Comparison of ENCODE assay signal across 1 cellular context in the genomic region with DNA sequence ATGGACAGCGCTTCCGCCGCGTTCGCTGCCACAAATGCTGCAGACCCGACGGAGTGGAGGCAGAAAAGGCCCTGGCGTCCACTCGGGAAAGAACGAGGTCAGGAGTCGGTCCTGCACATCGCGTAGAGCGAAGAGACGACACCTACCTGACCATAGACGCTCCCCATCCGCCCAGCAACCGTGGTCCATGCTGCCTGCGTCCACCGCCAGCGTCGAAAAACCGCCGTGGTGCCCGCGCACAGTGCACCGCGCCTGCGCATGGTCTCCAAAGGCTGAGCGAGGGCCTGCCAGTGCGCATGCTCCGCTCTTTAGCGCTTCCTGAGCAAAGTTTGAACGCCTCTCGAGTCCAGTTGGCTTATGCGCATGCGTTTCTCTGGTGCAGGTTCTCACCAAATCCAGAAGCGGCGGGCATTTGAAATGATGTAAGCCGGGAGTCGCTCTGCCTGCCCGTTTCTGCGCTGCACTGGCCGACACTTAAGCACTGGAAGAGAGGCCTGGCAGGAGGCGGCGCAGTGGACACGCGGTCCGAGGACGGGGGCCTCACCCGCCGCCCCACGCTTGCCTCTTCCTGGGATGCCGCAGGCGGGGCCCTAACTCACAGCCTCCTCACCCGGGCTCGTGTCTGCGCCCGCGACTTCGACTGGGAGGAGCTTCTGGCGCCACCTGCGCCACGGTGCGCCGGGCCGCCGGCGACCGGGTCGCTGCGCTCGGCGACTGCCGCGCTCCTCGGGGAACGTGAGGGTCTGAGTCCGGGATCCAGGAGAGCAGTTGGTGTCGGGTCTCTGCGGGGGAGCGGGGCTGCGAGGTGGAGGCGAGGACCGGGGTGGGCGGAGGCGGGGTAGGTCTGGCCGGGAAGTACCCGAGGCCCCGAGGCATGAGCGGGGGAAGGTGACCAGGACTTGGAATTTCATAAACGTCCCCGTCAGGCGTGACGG.
A peak's percentile ranks its signal among the peaks of the same experiment; 100 is the strongest.
TF ChIP-seq lines count a peak whose summit lies in the region.

Gene FAM24B, minus strand, starts transcription at position 243 of the 935 bp plus-strand sequence. CDS start 29,066 bp downstream, outside the sequence.

TF ChIP-seq in HepG2, 621 proteins besides CTCF, POLR2A, EP300 and RAD21 (continued from another document and continues in another):
- TF ChIP-seq, protein P1, sequence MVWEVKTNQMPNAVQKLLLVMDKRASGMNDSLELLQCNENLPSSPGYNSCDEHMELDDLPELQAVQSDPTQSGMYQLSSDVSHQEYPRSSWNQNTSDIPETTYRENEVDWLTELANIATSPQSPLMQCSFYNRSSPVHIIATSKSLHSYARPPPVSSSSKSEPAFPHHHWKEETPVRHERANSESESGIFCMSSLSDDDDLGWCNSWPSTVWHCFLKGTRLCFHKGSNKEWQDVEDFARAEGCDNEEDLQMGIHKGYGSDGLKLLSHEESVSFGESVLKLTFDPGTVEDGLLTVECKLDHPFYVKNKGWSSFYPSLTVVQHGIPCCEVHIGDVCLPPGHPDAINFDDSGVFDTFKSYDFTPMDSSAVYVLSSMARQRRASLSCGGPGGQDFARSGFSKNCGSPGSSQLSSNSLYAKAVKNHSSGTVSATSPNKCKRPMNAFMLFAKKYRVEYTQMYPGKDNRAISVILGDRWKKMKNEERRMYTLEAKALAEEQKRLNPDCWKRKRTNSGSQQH (CRISPR knock-in tag; IDR thresholded peaks at IDR 0.05; ENCODE audit: low read depth) = no peak
- no peak for TF ChIP-seq KAT7 (CRISPR knock-in tag; IDR thresholded peaks at IDR 0.05; ENCODE audit: borderline replicate concordance)
- no peak for TF ChIP-seq HMGA1 (CRISPR knock-in tag; conservative IDR thresholded peaks at IDR 0.05)
- TF ChIP-seq ZNF552 (CRISPR knock-in tag; IDR thresholded peaks at IDR 0.05; ENCODE audit: borderline replicate concordance) = peak; percentile 16; the same call in 1 of the 2 replicates
- TF ChIP-seq FOXK2 (IDR thresholded peaks at IDR 0.05) = no peak
- no peak for TF ChIP-seq ATAD3A (CRISPR knock-in tag; IDR thresholded peaks at IDR 0.05)
- no peak for TF ChIP-seq ATF1 (CRISPR knock-in tag; IDR thresholded peaks at IDR 0.05)
- TF ChIP-seq ATRX (CRISPR knock-in tag; IDR thresholded peaks at IDR 0.05; ENCODE audit: borderline replicate concordance) = no peak
- TF ChIP-seq ZNF431 (CRISPR knock-in tag; IDR thresholded peaks at IDR 0.05; ENCODE audit: borderline replicate concordance, low read depth) = no peak; the same call in 1 of the 2 replicates
- TF ChIP-seq RELA (CRISPR knock-in tag; IDR thresholded peaks at IDR 0.05) = no peak
- TF ChIP-seq, protein P2, sequence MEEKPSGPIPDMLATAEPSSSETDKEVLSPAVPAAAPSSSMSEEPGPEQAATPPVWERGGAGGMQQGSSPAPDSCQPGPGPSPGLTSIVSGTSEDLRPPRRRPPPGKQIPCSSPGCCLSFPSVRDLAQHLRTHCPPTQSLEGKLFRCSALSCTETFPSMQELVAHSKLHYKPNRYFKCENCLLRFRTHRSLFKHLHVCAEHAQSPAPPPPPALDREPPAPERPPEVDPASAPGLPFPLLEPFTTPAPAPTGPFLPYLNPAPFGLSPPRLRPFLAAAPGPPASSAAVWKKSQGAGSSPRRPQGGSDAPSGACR (CRISPR knock-in tag; IDR thresholded peaks at IDR 0.05) = peak; percentile 57; the same call in 1 of the 2 replicates
- TF ChIP-seq ZBTB37 (CRISPR knock-in tag; IDR thresholded peaks at IDR 0.05) = peak; percentile 69; the same call in 1 of the 2 replicates
- TF ChIP-seq KLF13 (CRISPR knock-in tag; IDR thresholded peaks at IDR 0.05) = no peak
- no peak for TF ChIP-seq AKAP8 (CRISPR knock-in tag; IDR thresholded peaks at IDR 0.05)
- no peak for TF ChIP-seq TP53 (CRISPR knock-in tag; conservative IDR thresholded peaks at IDR 0.05)
- TF ChIP-seq BORCS8-MEF2B (CRISPR knock-in tag; IDR thresholded peaks at IDR 0.05) = peak; percentile 92
- TF ChIP-seq HNRNPK (IDR thresholded peaks at IDR 0.05; ENCODE audit: low read depth, low read length, poor library complexity, severe bottlenecking) = no peak
- 0 out of 2 replicates have a peak, but pooled peaks have one; percentile 8 for TF ChIP-seq RXRA (CRISPR knock-in tag; IDR thresholded peaks at IDR 0.05)
- TF ChIP-seq PHF5A (CRISPR knock-in tag; IDR thresholded peaks at IDR 0.05; ENCODE audit: low read depth, unreplicated experiment) = no peak
- peak; percentile 76 for TF ChIP-seq ZFY (CRISPR knock-in tag; IDR thresholded peaks at IDR 0.05)
- no peak for TF ChIP-seq ZNF331 (CRISPR knock-in tag; IDR thresholded peaks at IDR 0.05)
- peak; percentile 89; the same call in 1 of the 2 replicates for TF ChIP-seq ZNF280B (CRISPR knock-in tag; IDR thresholded peaks at IDR 0.05; ENCODE audit: borderline replicate concordance)
- TF ChIP-seq NCOA2 (CRISPR knock-in tag; IDR thresholded peaks at IDR 0.05) = no peak
- TF ChIP-seq, protein P3, sequence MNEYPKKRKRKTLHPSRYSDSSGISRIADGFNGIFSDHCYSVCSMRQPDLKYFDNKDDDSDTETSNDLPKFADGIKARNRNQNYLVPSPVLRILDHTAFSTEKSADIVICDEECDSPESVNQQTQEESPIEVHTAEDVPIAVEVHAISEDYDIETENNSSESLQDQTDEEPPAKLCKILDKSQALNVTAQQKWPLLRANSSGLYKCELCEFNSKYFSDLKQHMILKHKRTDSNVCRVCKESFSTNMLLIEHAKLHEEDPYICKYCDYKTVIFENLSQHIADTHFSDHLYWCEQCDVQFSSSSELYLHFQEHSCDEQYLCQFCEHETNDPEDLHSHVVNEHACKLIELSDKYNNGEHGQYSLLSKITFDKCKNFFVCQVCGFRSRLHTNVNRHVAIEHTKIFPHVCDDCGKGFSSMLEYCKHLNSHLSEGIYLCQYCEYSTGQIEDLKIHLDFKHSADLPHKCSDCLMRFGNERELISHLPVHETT (CRISPR knock-in tag; conservative IDR thresholded peaks at IDR 0.05) = no peak
- no peak for TF ChIP-seq ZNF75D (CRISPR knock-in tag; IDR thresholded peaks at IDR 0.05; ENCODE audit: borderline replicate concordance)
- TF ChIP-seq PAXIP1 (CRISPR knock-in tag; conservative IDR thresholded peaks at IDR 0.05) = no peak; the same call in 1 of the 2 replicates
- TF ChIP-seq ATF7-NPFF (CRISPR knock-in tag; IDR thresholded peaks at IDR 0.05; ENCODE audit: low read depth) = peak; percentile 59
- no peak for TF ChIP-seq HNRNPL (IDR thresholded peaks at IDR 0.05; ENCODE audit: low read depth, low read length)
- TF ChIP-seq ETV6 (CRISPR knock-in tag; conservative IDR thresholded peaks at IDR 0.05) = no peak
- TF ChIP-seq ZBTB34 (CRISPR knock-in tag; IDR thresholded peaks at IDR 0.05) = peak; percentile 88; the same call in 1 of the 2 replicates
- TF ChIP-seq HES4 (CRISPR knock-in tag; IDR thresholded peaks at IDR 0.05; ENCODE audit: borderline replicate concordance) = peak; percentile 78; the same call in 1 of the 2 replicates
- no peak for TF ChIP-seq MAZ (IDR thresholded peaks at IDR 0.05; ENCODE audit: borderline replicate concordance, low read depth, low read length)
- TF ChIP-seq MAZ (CRISPR knock-in tag; IDR thresholded peaks at IDR 0.05; ENCODE audit: low read depth) = peak; percentile 65
- 0 out of 2 replicates have a peak, but pooled peaks have one; percentile 68 for TF ChIP-seq GTF3A (CRISPR knock-in tag; conservative IDR thresholded peaks at IDR 0.05)
- peak; percentile 13; the same call in 1 of the 2 replicates for TF ChIP-seq MTA1 (CRISPR knock-in tag; IDR thresholded peaks at IDR 0.05; ENCODE audit: borderline replicate concordance)
- TF ChIP-seq MTF1 (CRISPR knock-in tag; IDR thresholded peaks at IDR 0.05) = no peak
- no peak for TF ChIP-seq ZNF234 (CRISPR knock-in tag; conservative IDR thresholded peaks at IDR 0.05)
- TF ChIP-seq, protein P4, sequence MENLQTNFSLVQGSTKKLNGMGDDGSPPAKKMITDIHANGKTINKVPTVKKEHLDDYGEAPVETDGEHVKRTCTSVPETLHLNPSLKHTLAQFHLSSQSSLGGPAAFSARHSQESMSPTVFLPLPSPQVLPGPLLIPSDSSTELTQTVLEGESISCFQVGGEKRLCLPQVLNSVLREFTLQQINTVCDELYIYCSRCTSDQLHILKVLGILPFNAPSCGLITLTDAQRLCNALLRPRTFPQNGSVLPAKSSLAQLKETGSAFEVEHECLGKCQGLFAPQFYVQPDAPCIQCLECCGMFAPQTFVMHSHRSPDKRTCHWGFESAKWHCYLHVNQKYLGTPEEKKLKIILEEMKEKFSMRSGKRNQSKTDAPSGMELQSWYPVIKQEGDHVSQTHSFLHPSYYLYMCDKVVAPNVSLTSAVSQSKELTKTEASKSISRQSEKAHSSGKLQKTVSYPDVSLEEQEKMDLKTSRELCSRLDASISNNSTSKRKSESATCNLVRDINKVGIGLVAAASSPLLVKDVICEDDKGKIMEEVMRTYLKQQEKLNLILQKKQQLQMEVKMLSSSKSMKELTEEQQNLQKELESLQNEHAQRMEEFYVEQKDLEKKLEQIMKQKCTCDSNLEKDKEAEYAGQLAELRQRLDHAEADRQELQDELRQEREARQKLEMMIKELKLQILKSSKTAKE (CRISPR knock-in tag; IDR thresholded peaks at IDR 0.05; ENCODE audit: borderline replicate concordance) = peak; percentile 18; the same call in 1 of the 2 replicates
- TF ChIP-seq, protein P5, sequence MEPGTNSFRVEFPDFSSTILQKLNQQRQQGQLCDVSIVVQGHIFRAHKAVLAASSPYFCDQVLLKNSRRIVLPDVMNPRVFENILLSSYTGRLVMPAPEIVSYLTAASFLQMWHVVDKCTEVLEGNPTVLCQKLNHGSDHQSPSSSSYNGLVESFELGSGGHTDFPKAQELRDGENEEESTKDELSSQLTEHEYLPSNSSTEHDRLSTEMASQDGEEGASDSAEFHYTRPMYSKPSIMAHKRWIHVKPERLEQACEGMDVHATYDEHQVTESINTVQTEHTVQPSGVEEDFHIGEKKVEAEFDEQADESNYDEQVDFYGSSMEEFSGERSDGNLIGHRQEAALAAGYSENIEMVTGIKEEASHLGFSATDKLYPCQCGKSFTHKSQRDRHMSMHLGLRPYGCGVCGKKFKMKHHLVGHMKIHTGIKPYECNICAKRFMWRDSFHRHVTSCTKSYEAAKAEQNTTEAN (CRISPR knock-in tag; conservative IDR thresholded peaks at IDR 0.05) = peak; percentile 25; the same call in 1 of the 2 replicates
- TF ChIP-seq NR1H2 (CRISPR knock-in tag; IDR thresholded peaks at IDR 0.05; ENCODE audit: borderline replicate concordance, low read depth) = no peak
- peak; percentile 86 for TF ChIP-seq ZNF781 (CRISPR knock-in tag; IDR thresholded peaks at IDR 0.05; ENCODE audit: borderline replicate concordance, not compliant biosample characterization)
